ENCODE assay signal across 24 cellular contexts in genomic region chr10:91120348-91120747, GRCh38.
DNase-seq lines count a peak whose midpoint lies in the region; ATAC-seq, FAIRE-seq and TF ChIP-seq lines count a peak whose summit lies in the region.
"Had no signal": no experiment of that assay in that cellular context is flagged by ENCODE, and none has a peak within 500 bp of the region (broad histone marks: within the 10 kb centered on the region; RNA-seq: fewer than 3 reads in every experiment).

No MANE protein-coding gene starts in this region.

- peaks cover 3% of the 10 kb centered on the region for H3K27me3 Mint-ChIP-seq in activated CD4-positive, alpha-beta T cell treated with anti-CD3 and anti-CD28 coated beads for 36 hours
- H3K27me3 Mint-ChIP-seq in activated CD4-positive, alpha-beta T cell treated with anti-CD3 and anti-CD28 coated beads, Interleukin-2, amount 10 ng/mL, durations not matched to agents 24 days and 14 days, result peaks cover 17% of the 10 kb centered on the region
- H3K27me3 Mint-ChIP-seq in nephron progenitor cell (ENCODE audit: low read depth, poor library complexity), result no peaks in the 10 kb centered on the region
- H3K27me3 Mint-ChIP-seq: CD4-positive, alpha-beta T cell had no signal

- H3K4me1 Mint-ChIP-seq in activated CD4-positive, alpha-beta T cell treated with anti-CD3 and anti-CD28 coated beads for 36 hours, result peaks cover 4% of the 10 kb centered on the region
- no peaks in the 10 kb centered on the region for H3K4me1 Mint-ChIP-seq in activated CD4-positive, alpha-beta T cell treated with anti-CD3 and anti-CD28 coated beads, Interleukin-2, amount 10 ng/mL, durations not matched to agents 24 days and 14 days
- H3K4me1 Mint-ChIP-seq in nephron progenitor cell, result peaks cover 26% of the 10 kb centered on the region
- H3K4me1 Mint-ChIP-seq in stimulated activated effector memory CD8-positive, alpha-beta T cell treated with anti-CD3 and anti-CD28 coated beads, Interleukin-12 subunit alpha, Interleukin-12 subunit beta, amount 100 ng/mL, for 72 hours, result no peaks in the 10 kb centered on the region
- H3K4me1 Mint-ChIP-seq: CD14-positive monocyte; CD8-positive, alpha-beta memory T cell had no signal

- no peak overlapping the region for H3K27ac Mint-ChIP-seq in activated CD4-positive, alpha-beta T cell treated with anti-CD3 and anti-CD28 coated beads for 36 hours
- H3K27ac Mint-ChIP-seq in activated CD4-positive, alpha-beta T cell treated with anti-CD3 and anti-CD28 coated beads, Interleukin-2, amount 10 ng/mL, durations not matched to agents 24 days and 14 days, result no peak overlapping the region
- H3K27ac Mint-ChIP-seq in nephron progenitor cell, result peak overlapping the region; percentile 0
- no peak overlapping the region for H3K27ac Mint-ChIP-seq in stimulated activated effector memory CD8-positive, alpha-beta T cell treated with anti-CD3 and anti-CD28 coated beads, Interleukin-12 subunit alpha, Interleukin-12 subunit beta, amount 100 ng/mL, for 72 hours
- H3K27ac Mint-ChIP-seq: CD14-positive monocyte; CD4-positive, alpha-beta T cell; CD8-positive, alpha-beta memory T cell; GM23338; H9 had no signal

- no peaks in the 10 kb centered on the region for H3K36me3 Mint-ChIP-seq in activated CD4-positive, alpha-beta T cell treated with anti-CD3 and anti-CD28 coated beads for 36 hours (ENCODE audit: low read depth)
- no peaks in the 10 kb centered on the region for H3K36me3 Mint-ChIP-seq in activated CD4-positive, alpha-beta T cell treated with anti-CD3 and anti-CD28 coated beads, Interleukin-2, amount 10 ng/mL, durations not matched to agents 24 days and 14 days (ENCODE audit: low read depth)
- no peaks in the 10 kb centered on the region for H3K36me3 Mint-ChIP-seq in nephron progenitor cell (ENCODE audit: low read depth)
- no peaks in the 10 kb centered on the region for H3K36me3 Mint-ChIP-seq in stimulated activated effector memory CD8-positive, alpha-beta T cell treated with anti-CD3 and anti-CD28 coated beads, Interleukin-12 subunit alpha, Interleukin-12 subunit beta, amount 100 ng/mL, for 72 hours
- H3K36me3 Mint-ChIP-seq: CD14-positive monocyte had no signal

- FAIRE-seq in A549 (lab: Jason Lieb, UNC), result peak; percentile 18
- FAIRE-seq: A204.1, G401.6, GM12892 had no signal

- POLR2A ChIA-PET in activated CD4-positive, alpha-beta T cell treated with anti-CD3 and anti-CD28 coated beads for 36 hours (lab: Charles Lee), result no interaction called here
- POLR2A ChIA-PET in A549 (lab: Yijun Ruan, JAX), result no interaction called here

- intact Hi-C loops in activated CD4-positive, alpha-beta T cell treated with anti-CD3 and anti-CD28 coated beads for 36 hours (cut with DNase I, micrococcal nuclease), result no loop called here
- intact Hi-C loops in activated CD4-positive, alpha-beta T cell treated with anti-CD3 and anti-CD28 coated beads, Interleukin-2, amount 10 ng/mL, durations not matched to agents 24 days and 14 days (cut with micrococcal nuclease), result no loop called here

- no peak for TF ChIP-seq CTCF in A549 (IDR thresholded peaks at IDR 0.05)
- TF ChIP-seq CTCF in nephron progenitor cell (IDR thresholded peaks at IDR 0.05), result no peak

- TF ChIP-seq RAD21 in A549 (conservative IDR thresholded peaks at IDR 0.05 in 1 of 2, IDR thresholded peaks at IDR 0.05 in 1 of 2), result no peak

- WGBS in A549 (ENCODE audit: missing lambda C conversion rate), result 63% methylated on average over 2 of the region's 2 CpGs

- H3K4me1 ChIP-seq in A549, result no peaks in the 10 kb centered on the region
- H3K4me1 ChIP-seq: BLaER1 treated with 17β-estradiol and CSF1 and Interleukin-3, amounts not matched to agents 10 nM and 100 nM had no signal

- no peak overlapping the region for H3K4me2 ChIP-seq in A549
- H3K4me2 ChIP-seq: BLaER1 treated with 17β-estradiol and CSF1 and Interleukin-3, amounts not matched to agents 10 nM and 100 nM; GM23338 had no signal

- H3K9me3 ChIP-seq in A549, result no peaks in the 10 kb centered on the region
- H3K9me3 ChIP-seq: BE2C; BLaER1 treated with 17β-estradiol and CSF1 and Interleukin-3, amounts not matched to agents 10 nM and 100 nM had no signal

- peak; percentile 75 for ATAC-seq in activated CD4-positive, alpha-beta T cell treated with anti-CD3 and anti-CD28 coated beads for 36 hours
- ATAC-seq in A549, result no peak
- ATAC-seq in stimulated activated effector memory CD8-positive, alpha-beta T cell treated with anti-CD3 and anti-CD28 coated beads, Interleukin-12 subunit alpha, Interleukin-12 subunit beta, amount 100 ng/mL, for 72 hours, result peak; percentile 54
- no peak for ATAC-seq in HG03521 (IDR thresholded peaks at IDR 0.05; ENCODE audit: unreplicated experiment)
- ATAC-seq: GM23338, HCT116 had no signal

- TF ChIP-seq POLR2A in A549 (IDR thresholded peaks at IDR 0.05; ENCODE audit: low read length), result no peak

- H3K27ac ChIP-seq in A549, result no peak overlapping the region
- H3K27ac ChIP-seq: 22Rv1; BLaER1 treated with 17β-estradiol and CSF1 and Interleukin-3, amounts not matched to agents 10 nM and 100 nM had no signal

- no peak for TF ChIP-seq EP300 in A549 (IDR thresholded peaks at IDR 0.05)

- DNase-seq in activated CD4-positive, alpha-beta T cell treated with anti-CD3 and anti-CD28 coated beads for 36 hours, result no peak
- DNase-seq in activated CD4-positive, alpha-beta T cell treated with anti-CD3 and anti-CD28 coated beads, Interleukin-2, amount 10 ng/mL, durations not matched to agents 24 days and 14 days, result no peak
- no peak for DNase-seq in A549 (ENCODE audit: low read depth in 1 of 2, low spot score in 1 of 2)
- DNase-seq in nephron progenitor cell, result no peak
- DNase-seq in stimulated activated effector memory CD8-positive, alpha-beta T cell treated with anti-CD3 and anti-CD28 coated beads, Interleukin-12 subunit alpha, Interleukin-12 subunit beta, amount 100 ng/mL, for 72 hours (ENCODE audit: low spot score in 2 of 2), result no peak
- no peak for DNase-seq in NCI-H1092 (lab: John Stamatoyannopoulos, UW)
- no peak for DNase-seq in RPMI8226
- DNase-seq: ACHN; AML-193; BE2C; CD4-positive, alpha-beta T cell; CD8-positive, alpha-beta memory T cell; DMS53; DMS79 treated with DMSO at 0.1 percent for 48 hours; H9 had no signal

- CTCF ChIA-PET in activated CD4-positive, alpha-beta T cell treated with anti-CD3 and anti-CD28 coated beads for 36 hours (lab: Charles Lee), result interaction anchor here (0.9 to 1.5 kb wide), 2 partner anchors 20 to 30 kb away, joined by 3 read pairs; no protein-coding TSS in a partner anchor
- CTCF ChIA-PET in A549 (lab: Yijun Ruan, JAX), result no interaction called here

- H3K9me3 Mint-ChIP-seq in activated CD4-positive, alpha-beta T cell treated with anti-CD3 and anti-CD28 coated beads for 36 hours (ENCODE audit: low read depth), result no peaks in the 10 kb centered on the region
- no peaks in the 10 kb centered on the region for H3K9me3 Mint-ChIP-seq in activated CD4-positive, alpha-beta T cell treated with anti-CD3 and anti-CD28 coated beads, Interleukin-2, amount 10 ng/mL, durations not matched to agents 24 days and 14 days
- H3K9me3 Mint-ChIP-seq in nephron progenitor cell, result no peaks in the 10 kb centered on the region
- no peaks in the 10 kb centered on the region for H3K9me3 Mint-ChIP-seq in stimulated activated effector memory CD8-positive, alpha-beta T cell treated with anti-CD3 and anti-CD28 coated beads, Interleukin-12 subunit alpha, Interleukin-12 subunit beta, amount 100 ng/mL, for 72 hours
- H3K9me3 Mint-ChIP-seq: CD4-positive, alpha-beta T cell; CD8-positive, alpha-beta memory T cell; GM23338; H9 had no signal

- no peak overlapping the region for H3K4me3 ChIP-seq in A549
- H3K4me3 ChIP-seq: BLaER1 treated with 17β-estradiol and CSF1 and Interleukin-3, amounts not matched to agents 10 nM and 100 nM; GM23338 had no signal

- no peak overlapping the region for H3K4me3 Mint-ChIP-seq in activated CD4-positive, alpha-beta T cell treated with anti-CD3 and anti-CD28 coated beads for 36 hours
- H3K4me3 Mint-ChIP-seq in activated CD4-positive, alpha-beta T cell treated with anti-CD3 and anti-CD28 coated beads, Interleukin-2, amount 10 ng/mL, durations not matched to agents 24 days and 14 days, result no peak overlapping the region
- H3K4me3 Mint-ChIP-seq in nephron progenitor cell, result no peak overlapping the region
- H3K4me3 Mint-ChIP-seq in stimulated activated effector memory CD8-positive, alpha-beta T cell treated with anti-CD3 and anti-CD28 coated beads, Interleukin-12 subunit alpha, Interleukin-12 subunit beta, amount 100 ng/mL, for 72 hours, result no peak overlapping the region
- H3K4me3 Mint-ChIP-seq: CD14-positive monocyte; CD4-positive, alpha-beta T cell; CD8-positive, alpha-beta memory T cell; GM23338; H9 had no signal

TF ChIP-seq in A549, 52 proteins besides CTCF, POLR2A, EP300 and RAD21:
- no peak for TF ChIP-seq NPAS2 (CRISPR knock-in tag; IDR thresholded peaks at IDR 0.05; ENCODE audit: borderline replicate concordance)
- TF ChIP-seq MAFK (IDR thresholded peaks at IDR 0.05; ENCODE audit: partially characterized antibody), result no peak

Comparison
In these comparisons a context has a peak if more than half of its experiments do, and no peak if none do; other contexts are left out.
1. ATAC-seq: peak in activated CD4-positive, alpha-beta T cell treated with anti-CD3 and anti-CD28 coated beads for 36 hours (single experiment) and stimulated activated effector memory CD8-positive, alpha-beta T cell treated with anti-CD3 and anti-CD28 coated beads, Interleukin-12 subunit alpha, Interleukin-12 subunit beta, amount 100 ng/mL, for 72 hours (single experiment); none in A549 (0 of 2) and HG03521 (single experiment).